ENCODE assay signal across 6 cellular contexts in the genomic region with DNA sequence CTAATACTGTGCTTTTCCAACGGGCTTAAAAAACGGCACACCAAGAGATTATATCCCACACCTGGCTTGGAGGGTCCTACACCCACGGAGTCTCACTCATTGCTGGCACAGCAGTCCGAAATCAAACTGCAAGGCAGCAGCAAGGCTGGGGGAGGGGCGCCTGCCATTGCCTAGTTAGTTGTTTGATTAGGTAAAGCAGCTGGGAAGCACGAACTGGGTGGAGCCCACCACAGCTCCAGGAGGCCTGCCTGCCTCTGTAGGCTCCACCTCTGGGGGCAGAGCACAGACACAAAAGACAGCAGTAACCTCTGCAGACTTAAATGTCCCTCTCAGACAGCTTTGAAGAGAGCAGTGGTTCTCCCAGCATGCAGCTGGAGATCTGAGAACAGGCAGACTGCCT.
A peak's percentile ranks its signal among the peaks of the same experiment; 100 is the strongest.
DNase-seq lines count a peak whose midpoint lies in the region; TF ChIP-seq lines count a peak whose summit lies in the region.
"Not testable (repeated sequence)": the region's sequence is repeated elsewhere in the genome, so short reads cannot be mapped to it uniquely, and the experiment has no call there.

No MANE protein-coding gene starts in this region.

- peaks cover 11% of the 10 kb centered on the region for H3K27me3 Mint-ChIP-seq in endodermal cell (ENCODE audit: insufficient read depth)

- not testable (repeated sequence) for H3K36me3 ChIP-seq in endodermal cell (ENCODE audit: control insufficient read depth, insufficient read depth, low read length)

- peaks cover 16% of the 10 kb centered on the region for H3K9me3 Mint-ChIP-seq in endodermal cell

- H3K4me3 Mint-ChIP-seq in endodermal cell = not testable (repeated sequence)

- not testable (repeated sequence) for TF ChIP-seq CTCF in endodermal cell (conservative IDR thresholded peaks at IDR 0.05)

- 78 to 87% methylated on average over 2 to 6 of the region's 6 CpGs for WGBS in endodermal cell (ENCODE audit: insufficient coverage in 1 of 2, insufficient read length in 1 of 2), 2 experiments

- not testable (repeated sequence) for H3K4me1 Mint-ChIP-seq in endodermal cell

- not testable (repeated sequence) for H3K36me3 Mint-ChIP-seq in endodermal cell (ENCODE audit: low read depth)

- H3K4me1 ChIP-seq in endodermal cell (ENCODE audit: control insufficient read depth, insufficient read depth, low read length) = not testable (repeated sequence)

- H3K9me3 ChIP-seq in endodermal cell (ENCODE audit: control insufficient read depth, low read length) = not testable (repeated sequence)

- not testable (repeated sequence) for H3K27ac Mint-ChIP-seq in endodermal cell

- peak; percentile 10 for DNase-seq in DMS53 treated with DMSO at 0.1 percent for 48 hours (lab: John Stamatoyannopoulos, UW; ENCODE audit: unreplicated experiment)
- peak; percentile 12 for DNase-seq in NCI-H1105 treated with DMSO at 0.1 percent for 48 hours (lab: John Stamatoyannopoulos, UW)
- peak; percentile 22 for DNase-seq in NCI-H510A treated with DMSO at 0.1 percent for 48 hours (lab: John Stamatoyannopoulos, UW)
- DNase-seq in NCI-H748 (lab: John Stamatoyannopoulos, UW; ENCODE audit: unreplicated experiment) = peak; percentile 88
- DNase-seq in SHP77 (lab: John Stamatoyannopoulos, UW) = peak; percentile 9 to 28
- peak; percentile 54 for DNase-seq in endodermal cell

- H3K9ac ChIP-seq in endodermal cell (ENCODE audit: extremely low read depth, low read length, poor library complexity, severe bottlenecking) = not testable (repeated sequence)

- H3K4me3 ChIP-seq in endodermal cell (ENCODE audit: low read length) = not testable (repeated sequence)

- H3K27ac ChIP-seq in endodermal cell (ENCODE audit: low read depth, low read length) = not testable (repeated sequence)

- not testable (repeated sequence) for H3K27me3 ChIP-seq in endodermal cell (ENCODE audit: control insufficient read depth, insufficient read depth, low read length, poor library complexity, severe bottlenecking)

Comparison
In these comparisons a context has a peak if more than half of its experiments do, and no peak if none do; other contexts are left out.
1. DNase-seq: peak in every context shown above with its lines; median percentile 88 in NCI-H748; 54 in endodermal cell; 22 in NCI-H510A treated with DMSO at 0.1 percent for 48 hours; 18 in SHP77; 12 in NCI-H1105 treated with DMSO at 0.1 percent for 48 hours; 10 in DMS53 treated with DMSO at 0.1 percent for 48 hours.